ENCODE assay signal across 29 cellular contexts in the genomic region with DNA sequence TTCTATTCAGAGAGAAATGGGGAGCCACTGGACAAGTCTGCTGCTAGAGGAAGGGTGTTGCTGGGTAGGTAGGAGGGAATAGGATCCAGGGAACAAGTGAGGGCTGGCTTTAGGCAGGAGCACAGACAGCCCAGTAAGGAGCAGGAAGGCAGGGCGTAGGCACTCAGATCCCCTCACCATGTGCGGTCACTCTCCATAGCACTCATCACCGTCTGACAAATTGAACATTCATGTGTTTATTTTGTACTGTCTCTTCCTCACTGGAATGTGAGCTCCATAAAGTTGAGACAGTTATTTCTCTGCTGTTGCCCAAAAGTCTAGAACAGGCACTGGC. TPM values are rescaled to one million over a fixed set of nuclear protein-coding genes. Genes with fewer than 3 reads are reported as not detected.
DNase-seq lines count a peak whose midpoint lies in the region; ATAC-seq and TF ChIP-seq lines count a peak whose summit lies in the region.
"Had no signal": no experiment of that assay in that cellular context is flagged by ENCODE, and none has a peak within 500 bp of the region (broad histone marks: within the 10 kb centered on the region; RNA-seq: fewer than 3 reads in every experiment).

No MANE protein-coding gene starts in this region.

- TF ChIP-seq CTCF in SK-N-SH (IDR thresholded peaks at IDR 0.05) (no peak), SU-DHL-6 (IDR thresholded peaks at IDR 0.05; ENCODE audit: insufficient read depth, low read length, poor library complexity, severe bottlenecking) (no peak)

- no peaks in the 10 kb centered on the region for H3K36me3 Mint-ChIP-seq in stimulated activated memory B cell treated with anti-CD40 and anti-IgM and Interleukin-4, amounts not matched to agents 10 μg/mL and 1 μg/mL and 100 μg/mL, for 72 hours
- H3K36me3 Mint-ChIP-seq: activated naive CD4-positive, alpha-beta T cell treated with anti-CD3 and anti-CD28 coated beads, Interleukin-2, amount 10 ng/mL, durations not matched to agents 7 days and 5 days; immature natural killer cell had no signal

- H3K27ac Mint-ChIP-seq in stimulated activated memory B cell treated with anti-CD40 and anti-IgM and Interleukin-4, amounts not matched to agents 10 μg/mL and 1 μg/mL and 100 μg/mL, for 72 hours = peak overlapping the region; percentile 94
- H3K27ac Mint-ChIP-seq: activated naive CD4-positive, alpha-beta T cell treated with anti-CD3 and anti-CD28 coated beads, Interleukin-2, amount 10 ng/mL, durations not matched to agents 7 days and 5 days; immature natural killer cell had no signal

- intact Hi-C loops in left colon (cut with DNase I, micrococcal nuclease) = no loop called here

- H3K4me2 ChIP-seq in SK-N-SH = no peak overlapping the region
- H3K4me2 ChIP-seq in SU-DHL-6 (ENCODE audit: low read depth, low read length, poor library complexity, severe bottlenecking) = no peak overlapping the region

- peaks cover 37% of the 10 kb centered on the region for H3K4me1 Mint-ChIP-seq in stimulated activated memory B cell treated with anti-CD40 and anti-IgM and Interleukin-4, amounts not matched to agents 10 μg/mL and 1 μg/mL and 100 μg/mL, for 72 hours
- H3K4me1 Mint-ChIP-seq: activated naive CD4-positive, alpha-beta T cell treated with anti-CD3 and anti-CD28 coated beads, Interleukin-2, amount 10 ng/mL, durations not matched to agents 7 days and 5 days; immature natural killer cell had no signal

- TF ChIP-seq EP300 in SK-N-SH (IDR thresholded peaks at IDR 0.05; ENCODE audit: borderline replicate concordance in 1 of 2, low read depth in 1 of 2, low read length in 1 of 2) = no peak

- H3K9ac ChIP-seq in SK-N-SH (no peak overlapping the region), SU-DHL-6 (ENCODE audit: low read length) (no peak overlapping the region)

- H3K4me3 ChIP-seq in SK-N-SH (ENCODE audit: low read depth in 2 of 2, low read length in 1 of 2) (no peak overlapping the region), SU-DHL-6 (ENCODE audit: insufficient read depth, low read length, poor library complexity, severe bottlenecking) (no peak overlapping the region)
- H3K4me3 ChIP-seq: lung, stomach, transverse colon had no signal

- DNase-seq in SK-N-SH (no peak), left colon (no peak), left lobe of liver (ENCODE audit: low spot score) (no peak), iPS-NIHi7 (ENCODE audit: extremely low spot score) (no peak), COLO668 (lab: John Stamatoyannopoulos, UW; ENCODE audit: unreplicated experiment) (no peak)
- DNase-seq: activated CD8-positive, alpha-beta memory T cell treated with anti-CD3 and anti-CD28 coated beads for 24 hours; activated naive CD4-positive, alpha-beta T cell treated with anti-CD3 and anti-CD28 coated beads, Interleukin-2, amount 10 ng/mL, durations not matched to agents 7 days and 5 days; activated T-cell treated with anti-CD3 and anti-CD28 coated beads, Interleukin-2, amount 50 U/mL, for 4 hours; caudate nucleus; DMS53; GOT3; immature natural killer cell; KG1; NCI-H1694; NCI-H2171 treated with DMSO at 0.1 percent for 48 hours; NCI-H526; retina; RPMI8226; stimulated activated CD4-positive, alpha-beta T cell treated with anti-CD3 and anti-CD28 coated beads, Interleukin-4, amount 100 ng/mL, for 4 hours; stomach; T-helper 9 cell; transverse colon had no signal

- ATAC-seq in SK-N-SH treated with all-trans-retinoic acid at 6 μM for 48 hours (no peak), left colon (peak; percentile 15), left lobe of liver (no peak)
- ATAC-seq in stimulated activated memory B cell treated with anti-CD40 and anti-IgM and Interleukin-4, amounts not matched to agents 10 μg/mL and 1 μg/mL and 100 μg/mL, for 72 hours = no peak
- ATAC-seq: activated T-cell treated with anti-CD3 and anti-CD28 coated beads, Interleukin-2, amount 50 U/mL, for 4 hours had no signal

- no peaks in the 10 kb centered on the region for H3F3A ChIP-seq in SK-N-SH (replicated peaks; ENCODE audit: insufficient read depth)
- H3F3A ChIP-seq in SU-DHL-6 (ENCODE audit: insufficient read depth) = no peaks in the 10 kb centered on the region

- H3K9me3 ChIP-seq in SK-N-SH (no peaks in the 10 kb centered on the region), SU-DHL-6 (ENCODE audit: insufficient read depth, low read length) (no peaks in the 10 kb centered on the region)
- H3K9me3 ChIP-seq: stomach, transverse colon had no signal

- no peaks in the 10 kb centered on the region for H3K9me3 Mint-ChIP-seq in stimulated activated memory B cell treated with anti-CD40 and anti-IgM and Interleukin-4, amounts not matched to agents 10 μg/mL and 1 μg/mL and 100 μg/mL, for 72 hours
- H3K9me3 Mint-ChIP-seq: activated naive CD4-positive, alpha-beta T cell treated with anti-CD3 and anti-CD28 coated beads, Interleukin-2, amount 10 ng/mL, durations not matched to agents 7 days and 5 days; activated T-cell treated with anti-CD3 and anti-CD28 coated beads, Interleukin-2, amount 50 U/mL, for 4 hours; immature natural killer cell had no signal

- POLR2A ChIA-PET in SK-N-SH (lab: Yijun Ruan, JAX) = no interaction called here

- peaks cover 0 to 4% of the 10 kb centered on the region in 2 experiments; a peak in 1 of 4 replicates for H3K4me1 ChIP-seq in SK-N-SH (ENCODE audit: control insufficient read depth in 1 of 2, insufficient read depth in 2 of 2, low read depth in 1 of 2, low read length in 1 of 2)
- H3K4me1 ChIP-seq: stomach, transverse colon had no signal

- no peak overlapping the region for H3K4me3 Mint-ChIP-seq in stimulated activated memory B cell treated with anti-CD40 and anti-IgM and Interleukin-4, amounts not matched to agents 10 μg/mL and 1 μg/mL and 100 μg/mL, for 72 hours
- H3K4me3 Mint-ChIP-seq: activated naive CD4-positive, alpha-beta T cell treated with anti-CD3 and anti-CD28 coated beads, Interleukin-2, amount 10 ng/mL, durations not matched to agents 7 days and 5 days; activated T-cell treated with anti-CD3 and anti-CD28 coated beads, Interleukin-2, amount 50 U/mL, for 4 hours; immature natural killer cell had no signal

- no peaks in the 10 kb centered on the region for H3K79me2 ChIP-seq in SK-N-SH (ENCODE audit: insufficient read depth)
- no peaks in the 10 kb centered on the region for H3K79me2 ChIP-seq in SU-DHL-6 (ENCODE audit: insufficient read depth, low read length)

- CTCF ChIA-PET in SK-N-SH (lab: Yijun Ruan, JAX) = no interaction called here

- H3K27me3 Mint-ChIP-seq in stimulated activated memory B cell treated with anti-CD40 and anti-IgM and Interleukin-4, amounts not matched to agents 10 μg/mL and 1 μg/mL and 100 μg/mL, for 72 hours = no peaks in the 10 kb centered on the region

- H3K9me2 ChIP-seq in SK-N-SH = no peaks in the 10 kb centered on the region
- no peaks in the 10 kb centered on the region for H3K9me2 ChIP-seq in SU-DHL-6 (replicated peaks; ENCODE audit: insufficient read depth, low read length)

- H3K27me3 ChIP-seq in SK-N-SH (ENCODE audit: insufficient read depth) (no peaks in the 10 kb centered on the region), SU-DHL-6 (ENCODE audit: low read length) (no peaks in the 10 kb centered on the region)
- H3K27me3 ChIP-seq: stomach, transverse colon had no signal

- H3K27ac ChIP-seq in SK-N-SH (ENCODE audit: low read depth in 2 of 2, low read length in 1 of 2) (no peak overlapping the region), SU-DHL-6 (ENCODE audit: low read depth, low read length) (no peak overlapping the region)
- H3K27ac ChIP-seq: 22Rv1, stomach, transverse colon had no signal

- H2AFZ ChIP-seq in SK-N-SH (ENCODE audit: low read depth) (peak overlapping the region; percentile 51; the same call in 1 of the 2 replicates), SU-DHL-6 (ENCODE audit: low read depth, low read length, severe bottlenecking) (peak overlapping the region; percentile 69)

- WGBS in SK-N-SH (ENCODE audit: low lambda C conversion rate) = 92% methylated on average over 3 of the region's 3 CpGs

- no peak for TF ChIP-seq RAD21 in SK-N-SH (IDR thresholded peaks at IDR 0.05; ENCODE audit: low read length)

- H3K36me3 ChIP-seq in SK-N-SH (replicated peaks in 1 of 2; ENCODE audit: control insufficient read depth in 1 of 2, insufficient read depth in 2 of 2, low read length in 1 of 2) (no peaks in the 10 kb centered on the region), SU-DHL-6 (ENCODE audit: low read length) (no peaks in the 10 kb centered on the region)
- H3K36me3 ChIP-seq: stomach, transverse colon had no signal

- H4K20me1 ChIP-seq in SK-N-SH (ENCODE audit: insufficient read depth) (no peaks in the 10 kb centered on the region), SU-DHL-6 (ENCODE audit: low read depth, low read length) (no peaks in the 10 kb centered on the region)

TF ChIP-seq in SK-N-SH, 30 proteins besides CTCF, POLR2A, EP300 and RAD21 (continues in another document):
- no peak for TF ChIP-seq MXI1 (IDR thresholded peaks at IDR 0.05; ENCODE audit: low read depth, low read length)

TF ChIP-seq in SK-N-SH treated with all-trans-retinoic acid at 6 μM for 48 hours, 23 proteins besides CTCF, POLR2A, EP300 and RAD21 (continues in another document):
- no peak for TF ChIP-seq RARB (CRISPR knock-in tag; IDR thresholded peaks at IDR 0.05)
- no peak for TF ChIP-seq TCF4 (CRISPR knock-in tag; IDR thresholded peaks at IDR 0.05; ENCODE audit: borderline replicate concordance)
- TF ChIP-seq ZNF8 (CRISPR knock-in tag; IDR thresholded peaks at IDR 0.05) = no peak
- TF ChIP-seq ZNF565 (CRISPR knock-in tag; conservative IDR thresholded peaks at IDR 0.05; ENCODE audit: low read depth) = no peak
- no peak for TF ChIP-seq ARNTL (CRISPR knock-in tag; IDR thresholded peaks at IDR 0.05; ENCODE audit: borderline replicate concordance, low read depth)
- no peak for TF ChIP-seq BACH2 (CRISPR knock-in tag; IDR thresholded peaks at IDR 0.05; ENCODE audit: borderline replicate concordance)
- no peak for TF ChIP-seq SNAI2 (CRISPR knock-in tag; IDR thresholded peaks at IDR 0.05)

RNA-seq across cellular contexts. Expression of gene LRRC34, which starts 24.2 kb away (rescaled TPM):
- polyA plus RNA-seq in SK-N-SH (2012; rRNA removed) = 1.6 and 2.6 TPM in 2 replicates
- polyA plus RNA-seq in SK-N-SH (2012; cell fraction: cytosol; rRNA removed) = 2.2 and 2.3 TPM in 2 replicates
- polyA plus RNA-seq in SK-N-SH (2012; cell fraction: nucleus; rRNA removed) = 1.4 and 2.9 TPM in 2 replicates
- total RNA-seq in left colon = under 1 TPM; 0.24 to 0.39 TPM
- 0.35 TPM for total RNA-seq in left lobe of liver

RNA-seq across cellular contexts. Expression of gene LRRIQ4, which starts 24.2 kb away (rescaled TPM):
- polyA plus RNA-seq in SK-N-SH (2012; rRNA removed) = not detected in 2 replicates
- 0.01 and 0.03 TPM in 2 replicates for polyA plus RNA-seq in SK-N-SH (2012; cell fraction: cytosol; rRNA removed)
- polyA plus RNA-seq in SK-N-SH (2012; cell fraction: nucleus; rRNA removed) = 0.04 and 0.06 TPM in 2 replicates
- total RNA-seq in left colon (under 1 TPM in 1 of 2 donors, not detected in 1; 0.22 TPM), left lobe of liver (not detected)
- total RNA-seq: activated T-cell treated with anti-CD3 and anti-CD28 coated beads, Interleukin-2, amount 50 U/mL, for 4 hours; fibroblast of villous mesenchyme; transverse colon had no signal
- polyA plus RNA-seq: immature natural killer cell, stomach had no signal

RNA-seq across cellular contexts. Expression of gene LRRC31, which starts 32.8 kb away (rescaled TPM):
- not detected in 2 replicates for polyA plus RNA-seq in SK-N-SH (2012; rRNA removed)
- not detected in 2 replicates for polyA plus RNA-seq in SK-N-SH (2012; cell fraction: cytosol; rRNA removed)
- polyA plus RNA-seq in SK-N-SH (2012; cell fraction: nucleus; rRNA removed) = not detected in 2 replicates
- total RNA-seq in left colon (10 to 100 TPM; 38.5 to 62.9 TPM), left lobe of liver (1.7 TPM)
- total RNA-seq: activated T-cell treated with anti-CD3 and anti-CD28 coated beads, Interleukin-2, amount 50 U/mL, for 4 hours; fibroblast of villous mesenchyme; omental fat pad had no signal
- polyA plus RNA-seq: immature natural killer cell had no signal

Comparison
In these comparisons a context has a peak if more than half of its experiments do, and no peak if none do; other contexts are left out.
1. RNA of gene LRRC31, which starts 32.8 kb away (total RNA-seq): 38.5 to 62.9 TPM in left colon; 1.7 TPM in left lobe of liver (single experiment); every median in the first group is over 10 times any median in the second.